In the genomic region with DNA sequence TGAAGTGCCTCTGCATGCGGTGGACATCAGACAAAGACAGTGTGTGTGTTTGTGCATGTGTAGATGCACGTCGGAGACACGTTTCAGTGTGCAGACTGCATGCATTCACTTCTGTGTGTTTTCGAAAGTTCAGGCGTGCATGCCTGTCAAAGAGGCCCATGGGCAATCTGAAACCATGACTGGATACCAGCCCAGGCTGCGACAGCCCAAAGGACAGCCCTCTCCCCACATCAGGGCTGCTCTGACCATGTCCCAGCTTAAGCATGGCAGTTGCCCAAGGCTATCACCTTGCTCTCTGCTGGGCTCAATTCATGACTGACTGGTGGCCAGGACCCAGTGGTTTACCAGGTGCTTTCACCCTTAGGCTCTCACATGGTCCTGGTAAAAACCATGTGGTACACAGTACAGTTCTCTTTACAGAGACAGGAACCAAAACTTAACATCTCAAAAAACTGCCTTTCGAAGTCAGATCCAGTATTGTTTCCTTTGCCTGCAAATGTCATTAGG, we compare ENCODE assay signal across 1 cellular context.
TF ChIP-seq lines count a peak whose summit lies in the region.

No MANE protein-coding gene starts in this region.

TF ChIP-seq in HepG2, 621 proteins besides CTCF, POLR2A, EP300 and RAD21 (continued from another document):
- TF ChIP-seq, protein P1, sequence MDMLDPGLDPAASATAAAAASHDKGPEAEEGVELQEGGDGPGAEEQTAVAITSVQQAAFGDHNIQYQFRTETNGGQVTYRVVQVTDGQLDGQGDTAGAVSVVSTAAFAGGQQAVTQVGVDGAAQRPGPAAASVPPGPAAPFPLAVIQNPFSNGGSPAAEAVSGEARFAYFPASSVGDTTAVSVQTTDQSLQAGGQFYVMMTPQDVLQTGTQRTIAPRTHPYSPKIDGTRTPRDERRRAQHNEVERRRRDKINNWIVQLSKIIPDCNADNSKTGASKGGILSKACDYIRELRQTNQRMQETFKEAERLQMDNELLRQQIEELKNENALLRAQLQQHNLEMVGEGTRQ (IDR thresholded peaks at IDR 0.05; ENCODE audit: low read depth, low read length): no peak
- TF ChIP-seq, protein P1 (CRISPR knock-in tag; IDR thresholded peaks at IDR 0.05; ENCODE audit: borderline replicate concordance): no peak
- TF ChIP-seq, protein P2, sequence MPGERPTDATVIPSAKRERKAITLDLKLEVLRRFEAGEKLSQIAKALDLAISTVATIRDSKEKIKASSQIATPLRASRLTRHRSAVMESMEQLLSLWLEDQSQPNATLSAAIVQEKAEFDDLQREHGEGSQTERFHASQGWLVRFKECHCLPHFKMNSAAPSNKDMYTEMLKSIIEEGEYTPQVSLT (CRISPR knock-in tag; IDR thresholded peaks at IDR 0.05; ENCODE audit: borderline replicate concordance, low read depth): no peak
- TF ChIP-seq ZNF501 (CRISPR knock-in tag; IDR thresholded peaks at IDR 0.05) (no peak), GABPB1 (CRISPR knock-in tag; IDR thresholded peaks at IDR 0.05) (no peak), MBD4 (IDR thresholded peaks at IDR 0.05; ENCODE audit: borderline replicate concordance, low read length) (no peak)
- TF ChIP-seq, protein P3, sequence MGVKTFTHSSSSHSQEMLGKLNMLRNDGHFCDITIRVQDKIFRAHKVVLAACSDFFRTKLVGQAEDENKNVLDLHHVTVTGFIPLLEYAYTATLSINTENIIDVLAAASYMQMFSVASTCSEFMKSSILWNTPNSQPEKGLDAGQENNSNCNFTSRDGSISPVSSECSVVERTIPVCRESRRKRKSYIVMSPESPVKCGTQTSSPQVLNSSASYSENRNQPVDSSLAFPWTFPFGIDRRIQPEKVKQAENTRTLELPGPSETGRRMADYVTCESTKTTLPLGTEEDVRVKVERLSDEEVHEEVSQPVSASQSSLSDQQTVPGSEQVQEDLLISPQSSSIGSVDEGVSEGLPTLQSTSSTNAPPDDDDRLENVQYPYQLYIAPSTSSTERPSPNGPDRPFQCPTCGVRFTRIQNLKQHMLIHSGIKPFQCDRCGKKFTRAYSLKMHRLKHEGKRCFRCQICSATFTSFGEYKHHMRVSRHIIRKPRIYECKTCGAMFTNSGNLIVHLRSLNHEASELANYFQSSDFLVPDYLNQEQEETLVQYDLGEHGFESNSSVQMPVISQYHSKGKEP (CRISPR knock-in tag; IDR thresholded peaks at IDR 0.05): no peak
TF ChIP-seq in HepG2: peak in this region for 1.
